In genomic region chr15:60390931-60391501, GRCh38 we compare ENCODE assay signal across 1 cellular context.
A peak's percentile ranks its signal among the peaks of the same experiment; 100 is the strongest.
TF ChIP-seq lines count a peak whose summit lies in the region.

No MANE protein-coding gene starts in this region.

TF ChIP-seq in HepG2, 621 proteins besides CTCF, POLR2A, EP300 and RAD21 (continued from another document and continues in another):
- TF ChIP-seq ZBTB14 (CRISPR knock-in tag; IDR thresholded peaks at IDR 0.05) = no peak
- TF ChIP-seq HOXA7 (CRISPR knock-in tag; IDR thresholded peaks at IDR 0.05) = no peak
- peak; percentile 61 for TF ChIP-seq ASH2L (IDR thresholded peaks at IDR 0.05; ENCODE audit: insufficient read length, low read depth, low read length)
- 0 out of 2 replicates have a peak, but pooled peaks have one; percentile 40 for TF ChIP-seq ZNF547 (CRISPR knock-in tag; IDR thresholded peaks at IDR 0.05)
- no peak for TF ChIP-seq TP53 (CRISPR knock-in tag; conservative IDR thresholded peaks at IDR 0.05)
- TF ChIP-seq DPF2 (CRISPR knock-in tag; IDR thresholded peaks at IDR 0.05; ENCODE audit: borderline replicate concordance, low read depth) = 0 out of 2 replicates have a peak, but pooled peaks have one; percentile 47
- TF ChIP-seq MLX (CRISPR knock-in tag; IDR thresholded peaks at IDR 0.05) = no peak
- peak; percentile 58; the same call in 1 of the 2 replicates for TF ChIP-seq POLR2G (IDR thresholded peaks at IDR 0.05; ENCODE audit: low read depth, low read length)
- TF ChIP-seq ZFP41 (CRISPR knock-in tag; IDR thresholded peaks at IDR 0.05; ENCODE audit: borderline replicate concordance) = no peak
- no peak for TF ChIP-seq GTF3A (CRISPR knock-in tag; conservative IDR thresholded peaks at IDR 0.05)
- no peak for TF ChIP-seq NFKBIZ (CRISPR knock-in tag; IDR thresholded peaks at IDR 0.05)
- peak; percentile 44; the same call in 1 of the 2 replicates for TF ChIP-seq ZGPAT (CRISPR knock-in tag; IDR thresholded peaks at IDR 0.05)
- no peak for TF ChIP-seq CREB1 (IDR thresholded peaks at IDR 0.05)
- peak; percentile 34; the same call in 1 of the 2 replicates for TF ChIP-seq CREB1 (CRISPR knock-in tag; IDR thresholded peaks at IDR 0.05)
- no peak for TF ChIP-seq TAF1 (CRISPR knock-in tag; IDR thresholded peaks at IDR 0.05)
- peak; percentile 40; the same call in 1 of the 2 replicates for TF ChIP-seq ARID3A (IDR thresholded peaks at IDR 0.05; ENCODE audit: low read depth, low read length)
- TF ChIP-seq ZNF282 (IDR thresholded peaks at IDR 0.05; ENCODE audit: partially characterized antibody) = no peak
- no peak for TF ChIP-seq CBFB (CRISPR knock-in tag; IDR thresholded peaks at IDR 0.05)
- 0 out of 2 replicates have a peak, but pooled peaks have one; percentile 9 for TF ChIP-seq PATZ1 (CRISPR knock-in tag; IDR thresholded peaks at IDR 0.05)
- 0 out of 2 replicates have a peak, but pooled peaks have one; percentile 11 for TF ChIP-seq MED1 (CRISPR knock-in tag; IDR thresholded peaks at IDR 0.05)
- TF ChIP-seq ZNF546 (CRISPR knock-in tag; conservative IDR thresholded peaks at IDR 0.05) = no peak
- TF ChIP-seq ZNF747 (CRISPR knock-in tag; IDR thresholded peaks at IDR 0.05; ENCODE audit: borderline replicate concordance) = 0 out of 2 replicates have a peak, but pooled peaks have one; percentile 22
- TF ChIP-seq GTF2F1 (IDR thresholded peaks at IDR 0.05; ENCODE audit: low read length) = no peak; the same call in 1 of the 2 replicates
- TF ChIP-seq GATAD2A (CRISPR knock-in tag; IDR thresholded peaks at IDR 0.05) = 0 out of 2 replicates have a peak, but pooled peaks have one; percentile 56
- TF ChIP-seq ARID4A (CRISPR knock-in tag; IDR thresholded peaks at IDR 0.05; ENCODE audit: borderline replicate concordance) = no peak
- TF ChIP-seq NR2F6 (IDR thresholded peaks at IDR 0.05) = peak; percentile 44; the same call in 1 of the 2 replicates
- no peak for TF ChIP-seq NR2F6 (CRISPR knock-in tag; IDR thresholded peaks at IDR 0.05)
- TF ChIP-seq IKZF5 (CRISPR knock-in tag; IDR thresholded peaks at IDR 0.05) = 0 out of 2 replicates have a peak, but pooled peaks have one; percentile 24
- peak; percentile 59 for TF ChIP-seq TBX2 (CRISPR knock-in tag; IDR thresholded peaks at IDR 0.05; ENCODE audit: borderline replicate concordance)
- TF ChIP-seq SOX6 (IDR thresholded peaks at IDR 0.05) = no peak
- peak; percentile 61 for TF ChIP-seq SOX6 (CRISPR knock-in tag; IDR thresholded peaks at IDR 0.05)
- TF ChIP-seq SMAD3 (CRISPR knock-in tag; IDR thresholded peaks at IDR 0.05) = no peak
- no peak for TF ChIP-seq MBNL3 (CRISPR knock-in tag; conservative IDR thresholded peaks at IDR 0.05)
- 0 out of 2 replicates have a peak, but pooled peaks have one; percentile 6 for TF ChIP-seq FOXA3 (CRISPR knock-in tag; IDR thresholded peaks at IDR 0.05)
- TF ChIP-seq ARID5B (CRISPR knock-in tag; IDR thresholded peaks at IDR 0.05) = no peak; the same call in 1 of the 2 replicates
- peak; percentile 32 for TF ChIP-seq TCF7 (IDR thresholded peaks at IDR 0.05; ENCODE audit: low read depth)
- peak; percentile 69; the same call in 1 of the 2 replicates for TF ChIP-seq PHF21A (CRISPR knock-in tag; IDR thresholded peaks at IDR 0.05)
- peak; percentile 78 for TF ChIP-seq RCOR2 (CRISPR knock-in tag; IDR thresholded peaks at IDR 0.05)
- TF ChIP-seq ZNF674 (CRISPR knock-in tag; IDR thresholded peaks at IDR 0.05; ENCODE audit: low read depth) = no peak
- peak; percentile 26; the same call in 1 of the 2 replicates for TF ChIP-seq RBFOX2 (IDR thresholded peaks at IDR 0.05; ENCODE audit: low read depth, low read length)
- TF ChIP-seq FIP1L1 (IDR thresholded peaks at IDR 0.05; ENCODE audit: borderline replicate concordance, insufficient read depth, low read depth, low read length) = no peak
- peak; percentile 85 for TF ChIP-seq FOSL2 (CRISPR knock-in tag; IDR thresholded peaks at IDR 0.05)
- TF ChIP-seq SAP130 (CRISPR knock-in tag; IDR thresholded peaks at IDR 0.05; ENCODE audit: low read depth) = peak; percentile 34
- no peak for TF ChIP-seq MAFG (CRISPR knock-in tag; IDR thresholded peaks at IDR 0.05)
- TF ChIP-seq AKAP8 (CRISPR knock-in tag; IDR thresholded peaks at IDR 0.05) = no peak
- TF ChIP-seq HNF4A (CRISPR knock-in tag; IDR thresholded peaks at IDR 0.05) = peak; percentile 70; the same call in 1 of the 2 replicates
- TF ChIP-seq ZNF121 (CRISPR knock-in tag; IDR thresholded peaks at IDR 0.05) = peak; percentile 91
- TF ChIP-seq HNF4G (IDR thresholded peaks at IDR 0.05; ENCODE audit: borderline replicate concordance, low read depth, low read length) = peak; percentile 66
- no peak for TF ChIP-seq HNF4G (CRISPR knock-in tag; IDR thresholded peaks at IDR 0.05; ENCODE audit: borderline replicate concordance, low read depth)
- TF ChIP-seq SALL2 (CRISPR knock-in tag; IDR thresholded peaks at IDR 0.05) = no peak
- no peak for TF ChIP-seq KLF12 (CRISPR knock-in tag; IDR thresholded peaks at IDR 0.05; ENCODE audit: borderline replicate concordance)
- TF ChIP-seq ZFP37 (CRISPR knock-in tag; IDR thresholded peaks at IDR 0.05; ENCODE audit: borderline replicate concordance) = no peak
- TF ChIP-seq HMG20A (CRISPR knock-in tag; IDR thresholded peaks at IDR 0.05; ENCODE audit: borderline replicate concordance) = peak; percentile 43; the same call in 1 of the 2 replicates
- TF ChIP-seq SALL1 (CRISPR knock-in tag; IDR thresholded peaks at IDR 0.05) = 0 out of 2 replicates have a peak, but pooled peaks have one; percentile 19
